In genomic region chr17:73184133-73184993, GRCh38 we compare ENCODE assay signal across 2 cellular contexts.
A peak's percentile ranks its signal among the peaks of the same experiment; 100 is the strongest.
TF ChIP-seq lines count a peak whose summit lies in the region.

No MANE protein-coding gene starts in this region.

TF ChIP-seq in A549, 52 proteins besides CTCF, POLR2A, EP300 and RAD21:
- no peak for TF ChIP-seq HOXB13 (CRISPR knock-in tag; IDR thresholded peaks at IDR 0.05; ENCODE audit: low read depth)
- peak; percentile 38 for TF ChIP-seq ZFP36 (IDR thresholded peaks at IDR 0.05; ENCODE audit: borderline replicate concordance, partially characterized antibody)
- TF ChIP-seq, protein P1, sequence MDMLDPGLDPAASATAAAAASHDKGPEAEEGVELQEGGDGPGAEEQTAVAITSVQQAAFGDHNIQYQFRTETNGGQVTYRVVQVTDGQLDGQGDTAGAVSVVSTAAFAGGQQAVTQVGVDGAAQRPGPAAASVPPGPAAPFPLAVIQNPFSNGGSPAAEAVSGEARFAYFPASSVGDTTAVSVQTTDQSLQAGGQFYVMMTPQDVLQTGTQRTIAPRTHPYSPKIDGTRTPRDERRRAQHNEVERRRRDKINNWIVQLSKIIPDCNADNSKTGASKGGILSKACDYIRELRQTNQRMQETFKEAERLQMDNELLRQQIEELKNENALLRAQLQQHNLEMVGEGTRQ (IDR thresholded peaks at IDR 0.05), result no peak
- no peak for TF ChIP-seq ZNF302 (CRISPR knock-in tag; IDR thresholded peaks at IDR 0.05)
TF ChIP-seq in A549: peak in this region for 1.

TF ChIP-seq in K562, 482 proteins besides CTCF, POLR2A, EP300 and RAD21:
- TF ChIP-seq CREBBP (IDR thresholded peaks at IDR 0.05; ENCODE audit: low read depth, low read length), result no peak
- no peak for TF ChIP-seq RFX7 (CRISPR knock-in tag; IDR thresholded peaks at IDR 0.05)
- TF ChIP-seq ZFP36 (IDR thresholded peaks at IDR 0.05; ENCODE audit: low read depth, low read length, partially characterized antibody), result peak; percentile 91
- 0 out of 2 replicates have a peak, but pooled peaks have one; percentile 10 for TF ChIP-seq CBFA2T3 (IDR thresholded peaks at IDR 0.05)
- no peak for TF ChIP-seq TEAD4 (IDR thresholded peaks at IDR 0.05; ENCODE audit: low read length)
- TF ChIP-seq TEAD4 (CRISPR knock-in tag; IDR thresholded peaks at IDR 0.05; ENCODE audit: borderline replicate concordance), result no peak
- no peak for TF ChIP-seq ARID2 (IDR thresholded peaks at IDR 0.05)
- TF ChIP-seq TCF7 (IDR thresholded peaks at IDR 0.05; ENCODE audit: borderline replicate concordance), result no peak
- TF ChIP-seq BCOR (IDR thresholded peaks at IDR 0.05), result peak; percentile 35; the same call in 1 of the 2 replicates
- TF ChIP-seq ZNF121 (CRISPR knock-in tag; conservative IDR thresholded peaks at IDR 0.05), result peak; percentile 84
- no peak for TF ChIP-seq RBM14 (IDR thresholded peaks at IDR 0.05; ENCODE audit: borderline replicate concordance, insufficient read depth, low read depth, low read length)
- no peak for TF ChIP-seq DLX4 (CRISPR knock-in tag; IDR thresholded peaks at IDR 0.05)
- no peak for TF ChIP-seq ZNF133 (CRISPR knock-in tag; IDR thresholded peaks at IDR 0.05)
- TF ChIP-seq NR3C1 (CRISPR knock-in tag; IDR thresholded peaks at IDR 0.05), result no peak
- no peak for TF ChIP-seq TCF7L2 (IDR thresholded peaks at IDR 0.05; ENCODE audit: low read depth, low read length)
- peak; percentile 57; the same call in 1 of the 2 replicates for TF ChIP-seq ZNF436 (CRISPR knock-in tag; IDR thresholded peaks at IDR 0.05)
TF ChIP-seq in K562: peak in this region for 5.
